8 cellular contexts compared by ENCODE assay signal in genomic region chr9:74497750-74498615, GRCh38. TPM values are rescaled to one million over a fixed set of nuclear protein-coding genes. Genes with fewer than 3 reads are reported as not detected.
DNase-seq lines count a peak whose midpoint lies in the region; ATAC-seq and TF ChIP-seq lines count a peak whose summit lies in the region.

No MANE protein-coding gene starts in this region.

- no peaks in the 10 kb centered on the region for H3K9me3 ChIP-seq in Caco-2
- no peaks in the 10 kb centered on the region for H3K9me3 ChIP-seq in HAP-1

- DNase-seq in Caco-2 = no peak
- peak in 1 of 2 experiments; percentile 10 for DNase-seq in HAP-1 (ENCODE audit: low spot score in 2 of 2)
- peak; percentile 10 to 44 for DNase-seq in foreskin fibroblast
- DNase-seq in neural crest cell (ENCODE audit: low read depth, low spot score) = peak; percentile 9
- no peak for DNase-seq in activated gamma-delta T cell (lab: John Stamatoyannopoulos, UW)
- DNase-seq in DMS153 treated with DMSO at 0.1 percent for 48 hours (lab: John Stamatoyannopoulos, UW; ENCODE audit: unreplicated experiment) = no peak

- H3K4me3 ChIP-seq in Caco-2 (ENCODE audit: low read depth, low read length) (no peak overlapping the region; the same call in none of the 2 replicates), HAP-1 (peak overlapping the region; percentile 6; the same call in 1 of the 2 replicates), WI38 (ENCODE audit: low read depth, low read length) (peak overlapping the region; percentile 55), foreskin fibroblast (ENCODE audit: low read depth in 1 of 2, low read length in 2 of 2) (peak overlapping the region; percentile 62 to 82)

- H3K27ac Mint-ChIP-seq in Caco-2 (ENCODE audit: unreplicated experiment) (no peak overlapping the region), neural crest cell (ENCODE audit: unreplicated experiment) (peak overlapping the region; percentile 68)

- TF ChIP-seq CTCF in Caco-2 (IDR thresholded peaks at IDR 0.05; ENCODE audit: insufficient read depth in 1 of 2, low read depth in 1 of 2, low read length in 1 of 2, severe bottlenecking in 1 of 2, unreplicated experiment in 1 of 2) = no peak
- no peak for TF ChIP-seq CTCF in WI38 (IDR thresholded peaks at IDR 0.05; ENCODE audit: low read depth, low read length)
- TF ChIP-seq CTCF in foreskin fibroblast (IDR thresholded peaks at IDR 0.05; ENCODE audit: low read depth, low read length) = no peak
- no peak for TF ChIP-seq CTCF in neural crest cell (conservative IDR thresholded peaks at IDR 0.05)

- in situ Hi-C loops in HAP-1 (cut with MboI; ENCODE audit: low sequenced_read_pairs) = no loop called here

- H3K27me3 ChIP-seq in Caco-2 (replicated peaks; ENCODE audit: control insufficient read depth, insufficient read depth, low read length) (no peaks in the 10 kb centered on the region), HAP-1 (ENCODE audit: low read depth) (peaks cover 70% of the 10 kb centered on the region)

- no peaks in the 10 kb centered on the region for H3K4me1 ChIP-seq in Caco-2
- no peaks in the 10 kb centered on the region for H3K4me1 ChIP-seq in HAP-1

- H3K4me1 Mint-ChIP-seq in Caco-2 (ENCODE audit: low read depth, unreplicated experiment) (peaks cover 6% of the 10 kb centered on the region), neural crest cell (peaks cover 40% of the 10 kb centered on the region)

- CTCF ChIA-PET in Caco-2 (lab: Charles Lee) = no interaction called here

- peak overlapping the region; percentile 74 for H3K4me3 Mint-ChIP-seq in Caco-2 (ENCODE audit: unreplicated experiment)
- H3K4me3 Mint-ChIP-seq in neural crest cell = peak overlapping the region; percentile 86

- peaks cover 7% of the 10 kb centered on the region for H3K27me3 Mint-ChIP-seq in Caco-2 (ENCODE audit: insufficient read depth, unreplicated experiment)
- peaks cover 81% of the 10 kb centered on the region for H3K27me3 Mint-ChIP-seq in neural crest cell (ENCODE audit: low read depth)

- intact Hi-C loops in Caco-2 (cut with micrococcal nuclease; ENCODE audit: unreplicated experiment) = no loop called here

- ATAC-seq in HG02884 (IDR thresholded peaks at IDR 0.05; ENCODE audit: unreplicated experiment) = no peak

- H3K36me3 Mint-ChIP-seq in Caco-2 (ENCODE audit: insufficient read depth, unreplicated experiment) (no peaks in the 10 kb centered on the region), neural crest cell (ENCODE audit: low read depth) (no peaks in the 10 kb centered on the region)

- H3K9me3 Mint-ChIP-seq in Caco-2 (ENCODE audit: unreplicated experiment) = no peaks in the 10 kb centered on the region
- H3K9me3 Mint-ChIP-seq in neural crest cell = no peaks in the 10 kb centered on the region

- no TSS peak for BruUV-seq in Caco-2 (replicated peaks; lab: Mats Ljungman, UMichigan)

- H3K36me3 ChIP-seq in Caco-2 (ENCODE audit: control insufficient read depth, insufficient read depth, low read length) (no peaks in the 10 kb centered on the region), HAP-1 (replicated peaks) (no peaks in the 10 kb centered on the region)

- POLR2A ChIA-PET in Caco-2 (lab: Charles Lee) = no interaction called here

RNA-seq across cellular contexts. Expression of gene RORB, which starts 0.8 kb away (rescaled TPM):
- total RNA-seq in Caco-2 (2022) (not detected in 2 replicates), neural crest cell (0.35 and 0.75 TPM in 2 replicates)

Comparison
In these comparisons a context has a peak if more than half of its experiments do, and no peak if none do; other contexts are left out.
1. DNase-seq: peak in foreskin fibroblast (2 of 2) and neural crest cell (single experiment); none in Caco-2 (0 of 2), activated gamma-delta T cell (single experiment) and DMS153 treated with DMSO at 0.1 percent for 48 hours (single experiment).